In the genomic region with DNA sequence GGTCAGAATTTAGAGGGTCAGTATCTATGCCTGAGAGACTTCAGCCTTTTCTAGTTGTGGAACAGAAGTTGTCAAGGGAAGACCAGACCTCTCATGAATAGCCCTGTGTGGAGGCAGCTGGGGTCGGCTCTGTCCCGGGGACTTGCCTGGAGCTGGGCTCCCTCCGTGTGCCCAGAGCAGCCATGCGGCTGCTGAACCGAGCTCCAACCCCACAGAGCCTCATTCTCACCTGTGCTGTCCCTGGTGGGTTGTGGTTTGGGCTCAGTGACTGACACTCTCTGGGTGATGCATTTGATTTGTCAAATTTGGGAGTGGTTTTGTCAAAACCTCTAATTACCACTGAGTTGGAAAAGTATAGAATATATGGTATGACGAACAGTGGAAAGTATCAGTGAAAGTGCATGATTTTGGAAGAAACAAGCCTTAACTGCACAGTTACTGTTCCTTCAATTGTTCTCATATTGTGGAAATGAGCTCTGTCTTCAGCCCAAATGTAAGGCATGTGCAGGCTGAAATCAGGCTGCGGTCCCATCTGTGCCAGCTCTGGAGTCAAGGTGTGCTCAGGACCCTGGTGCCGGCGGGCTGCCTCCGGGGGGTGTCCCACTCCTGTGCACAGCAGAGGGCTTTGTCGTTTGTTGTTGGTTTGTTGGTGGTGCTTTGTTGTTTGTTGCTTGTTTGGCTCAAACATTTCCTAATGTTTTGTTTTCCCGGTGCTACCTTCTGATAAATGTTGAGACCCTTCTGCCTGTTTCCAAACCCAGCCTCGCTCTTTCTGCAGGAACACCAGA, we compare ENCODE assay signal across 31 cellular contexts.
"Had no signal": no experiment of that assay in that cellular context is flagged by ENCODE, and none has a peak within 500 bp of the region (broad histone marks: within the 10 kb centered on the region; RNA-seq: fewer than 3 reads in every experiment).

No MANE protein-coding gene starts in this region.

- H3K4me1 ChIP-seq: body of pancreas, foreskin keratinocyte, gastrocnemius medialis had no signal

- H2AFZ ChIP-seq: hepatocyte had no signal

- H3K27me3 ChIP-seq: body of pancreas, foreskin keratinocyte, gastrocnemius medialis, heart right ventricle, hepatocyte had no signal

- H3K36me3 Mint-ChIP-seq: activated CD4-positive, alpha-beta memory T cell treated with anti-CD3 and anti-CD28 coated beads for 36 hours; activated CD8-positive, alpha-beta memory T cell treated with anti-CD3 and anti-CD28 coated beads, Interleukin-2, amount 10 ng/mL, durations not matched to agents 7 days and 5 days; activated naive CD8-positive, alpha-beta T cell; T-cell had no signal

- H3K4me2 ChIP-seq: hepatocyte had no signal

- H3K4me3 ChIP-seq: body of pancreas, gastrocnemius medialis, heart right ventricle, hepatocyte had no signal

- H3K27ac ChIP-seq: body of pancreas, foreskin keratinocyte, gastrocnemius medialis, heart right ventricle, hepatocyte had no signal

- H3K36me3 ChIP-seq: gastrocnemius medialis, heart right ventricle had no signal

- DNase-seq: activated CD4-positive, alpha-beta memory T cell treated with anti-CD3 and anti-CD28 coated beads for 36 hours; activated CD4-positive, alpha-beta T cell treated with anti-CD3 and anti-CD28 coated beads for 36 hours; activated CD4-positive, alpha-beta T cell treated with anti-CD3 and anti-CD28 coated beads, Interleukin-2, amount 10 ng/mL, durations not matched to agents 24 days and 14 days; activated CD4-positive, CD25-positive, alpha-beta regulatory T cell; activated CD4-positive, CD25-positive, alpha-beta regulatory T cell treated with anti-CD3 and anti-CD28 coated beads, Interleukin-2, amount 50 U/mL, for 72 hours; activated CD8-positive, alpha-beta memory T cell treated with anti-CD3 and anti-CD28 coated beads, Interleukin-2, amount 10 ng/mL, durations not matched to agents 7 days and 5 days; activated CD8-positive, alpha-beta memory T cell treated with anti-CD3 and anti-CD28 coated beads, Interleukin-2, amount 50 U/mL, for 4 hours; activated CD8-positive, alpha-beta T cell treated with anti-CD3 and anti-CD28 coated beads, Interleukin-2, amount 10 ng/mL, durations not matched to agents 7 days and 5 days; activated gamma-delta T cell treated with Interleukin-2 at 50 U/mL for 16 hours; activated naive CD4-positive, alpha-beta T cell treated with anti-CD3 and anti-CD28 coated beads, Interleukin-2, amount 50 U/mL, for 16 hours; activated naive CD4-positive, alpha-beta T cell treated with Interleukin-2 at 50 U/mL for 16 hours; activated T-cell treated with anti-CD3 and anti-CD28 coated beads, Interleukin-2, amount 50 U/mL, for 1 hour; activated T-cell treated with anti-CD3 and anti-CD28 coated beads, Interleukin-2, amount 50 U/mL, for 48 hours; amniotic stem cell; anterior cingulate cortex; body of pancreas; caudate nucleus; effector CD8-positive, alpha-beta T cell; foreskin keratinocyte; gastrocnemius medialis; glutamatergic neuron; heart right ventricle; T-cell; T1000 had no signal

- H3K9me3 Mint-ChIP-seq: activated CD4-positive, alpha-beta memory T cell treated with anti-CD3 and anti-CD28 coated beads for 36 hours; activated CD4-positive, alpha-beta T cell treated with anti-CD3 and anti-CD28 coated beads, Interleukin-2, amount 10 ng/mL, durations not matched to agents 24 days and 14 days; activated T-helper 1 cell treated with anti-CD3 and anti-CD28 coated beads, Interleukin-12 subunit alpha, Interleukin-12 subunit beta, Interleukin-2, Interleukin-4 antibody, amounts not matched to agents 30 ng/mL and 10 ng/mL and 1 ng/mL, durations not matched to agents 14 hours and 24 hours and 36 hours; activated T-helper 2 cell treated with anti-CD3 and anti-CD28 coated beads, Interferon-gamma antibody, Interleukin-2, Interleukin-4, amounts not matched to agents 10 μg/mL and 5 μg/mL and 100 μg/mL, durations not matched to agents 14 hours and 24 hours and 36 hours; T-cell; T-helper 1 cell treated with Interleukin-12 subunit alpha and Interleukin-12 subunit beta and Interleukin-4 antibody, amounts not matched to agents 30 μg/mL and 1 μg/mL, for 36 hours; T-helper 2 cell treated with Interferon-gamma antibody and Interleukin-4, amounts not matched to agents 5 μg/mL and 100 μg/mL, for 36 hours had no signal

- H3K4me3 Mint-ChIP-seq: activated CD4-positive, alpha-beta memory T cell treated with anti-CD3 and anti-CD28 coated beads for 36 hours; activated CD4-positive, alpha-beta T cell treated with anti-CD3 and anti-CD28 coated beads for 36 hours; activated CD4-positive, alpha-beta T cell treated with anti-CD3 and anti-CD28 coated beads, Interleukin-2, amount 10 ng/mL, durations not matched to agents 24 days and 14 days; activated CD8-positive, alpha-beta memory T cell treated with anti-CD3 and anti-CD28 coated beads, Interleukin-2, amount 10 ng/mL, durations not matched to agents 7 days and 5 days; activated CD8-positive, alpha-beta T cell treated with anti-CD3 and anti-CD28 coated beads, Interleukin-2, amount 10 ng/mL, durations not matched to agents 7 days and 5 days; activated naive CD8-positive, alpha-beta T cell; activated T-helper 1 cell treated with anti-CD3 and anti-CD28 coated beads, Interleukin-12 subunit alpha, Interleukin-12 subunit beta, Interleukin-2, Interleukin-4 antibody, amounts not matched to agents 30 ng/mL and 10 ng/mL and 1 ng/mL, durations not matched to agents 14 hours and 24 hours and 36 hours; T-cell; T-helper 1 cell treated with Interleukin-12 subunit alpha and Interleukin-12 subunit beta and Interleukin-4 antibody, amounts not matched to agents 30 μg/mL and 1 μg/mL, for 36 hours; T-helper 2 cell treated with Interferon-gamma antibody and Interleukin-4, amounts not matched to agents 5 μg/mL and 100 μg/mL, for 36 hours had no signal

- H3K79me2 ChIP-seq: hepatocyte had no signal

- ATAC-seq: activated CD4-positive, alpha-beta T cell treated with anti-CD3 and anti-CD28 coated beads for 36 hours; activated CD8-positive, alpha-beta memory T cell treated with anti-CD3 and anti-CD28 coated beads, Interleukin-2, amount 10 ng/mL, durations not matched to agents 7 days and 5 days; activated CD8-positive, alpha-beta T cell treated with anti-CD3 and anti-CD28 coated beads, Interleukin-2, amount 10 ng/mL, durations not matched to agents 7 days and 5 days; body of pancreas; esophagus mucosa; foreskin keratinocyte; gastrocnemius medialis; heart right ventricle; T-cell had no signal

- H3K4me1 Mint-ChIP-seq: activated CD4-positive, alpha-beta T cell treated with anti-CD3 and anti-CD28 coated beads for 36 hours; activated CD8-positive, alpha-beta memory T cell treated with anti-CD3 and anti-CD28 coated beads, Interleukin-2, amount 10 ng/mL, durations not matched to agents 7 days and 5 days had no signal

- H3K27ac Mint-ChIP-seq: activated CD4-positive, alpha-beta memory T cell treated with anti-CD3 and anti-CD28 coated beads for 36 hours; activated CD4-positive, alpha-beta T cell treated with anti-CD3 and anti-CD28 coated beads for 36 hours; activated CD4-positive, alpha-beta T cell treated with anti-CD3 and anti-CD28 coated beads, Interleukin-2, amount 10 ng/mL, durations not matched to agents 24 days and 14 days; activated CD8-positive, alpha-beta memory T cell treated with anti-CD3 and anti-CD28 coated beads, Interleukin-2, amount 10 ng/mL, durations not matched to agents 7 days and 5 days; activated CD8-positive, alpha-beta T cell treated with anti-CD3 and anti-CD28 coated beads, Interleukin-2, amount 10 ng/mL, durations not matched to agents 7 days and 5 days; activated naive CD8-positive, alpha-beta T cell; activated T-helper 1 cell treated with anti-CD3 and anti-CD28 coated beads, Interleukin-12 subunit alpha, Interleukin-12 subunit beta, Interleukin-2, Interleukin-4 antibody, amounts not matched to agents 30 ng/mL and 10 ng/mL and 1 ng/mL, durations not matched to agents 14 hours and 24 hours and 36 hours; activated T-helper 2 cell treated with anti-CD3 and anti-CD28 coated beads, Interferon-gamma antibody, Interleukin-2, Interleukin-4, amounts not matched to agents 10 μg/mL and 5 μg/mL and 100 μg/mL, durations not matched to agents 14 hours and 24 hours and 36 hours; T-cell; T-helper 1 cell treated with Interleukin-12 subunit alpha and Interleukin-12 subunit beta and Interleukin-4 antibody, amounts not matched to agents 30 μg/mL and 1 μg/mL, for 36 hours; T-helper 2 cell treated with Interferon-gamma antibody and Interleukin-4, amounts not matched to agents 5 μg/mL and 100 μg/mL, for 36 hours had no signal

- H3K27me3 Mint-ChIP-seq: activated CD4-positive, alpha-beta memory T cell treated with anti-CD3 and anti-CD28 coated beads for 36 hours; activated CD4-positive, alpha-beta T cell treated with anti-CD3 and anti-CD28 coated beads for 36 hours; activated CD4-positive, alpha-beta T cell treated with anti-CD3 and anti-CD28 coated beads, Interleukin-2, amount 10 ng/mL, durations not matched to agents 24 days and 14 days; activated CD8-positive, alpha-beta memory T cell treated with anti-CD3 and anti-CD28 coated beads, Interleukin-2, amount 10 ng/mL, durations not matched to agents 7 days and 5 days; activated naive CD8-positive, alpha-beta T cell; T-cell had no signal

- H3K9me3 ChIP-seq: body of pancreas, gastrocnemius medialis, heart right ventricle had no signal
